Comparison of ENCODE assay signal across 8 cellular contexts in genomic region chr19:52296773-52297600, GRCh38. TPM values are rescaled to one million over a fixed set of nuclear protein-coding genes. Genes with fewer than 3 reads are reported as not detected.
A peak's percentile ranks its signal among the peaks of the same experiment; 100 is the strongest.
DNase-seq lines count a peak whose midpoint lies in the region; ATAC-seq and TF ChIP-seq lines count a peak whose summit lies in the region.

ZNF480 (plus strand) TSS chr19:52297169; CDS start chr19:52300413, 3,244 bp downstream.

- intact Hi-C loops in mammary epithelial cell (cut with micrococcal nuclease): loop anchor here (10.0 kb wide), 1 partner anchor 98 kb away; the partner anchor contains the start of gene ZNF528

- ATAC-seq in HG02885 (IDR thresholded peaks at IDR 0.05; ENCODE audit: poor library complexity, unreplicated experiment) (peak; percentile 56), WTC11 (peak; percentile 91), HG03139 (IDR thresholded peaks at IDR 0.05; ENCODE audit: unreplicated experiment) (no peak)

- DNase-seq in G401 (ENCODE audit: low spot score): peak; percentile 88
- peak; percentile 78 for DNase-seq in NCI-H2196 (lab: John Stamatoyannopoulos, UW; ENCODE audit: unreplicated experiment)
- peak; percentile 70 for DNase-seq in WTC11 (ENCODE audit: low spot score)
- DNase-seq in mammary epithelial cell: peak; percentile 67
- peak; percentile 81 for DNase-seq in iPS-NIHi7 (ENCODE audit: extremely low spot score)

- POLR2A ChIA-PET in WTC11 (lab: Charles Lee): no interaction called here

- in situ Hi-C loops in G401 (cut with HindIII; ENCODE audit: low sequenced_read_pairs): no loop called here
- in situ Hi-C loops in mammary epithelial cell (cut with MboI; ENCODE audit: low sequenced_read_pairs in 2 of 2): no loop called here

- peak within 1 kb of the TSS; percentile 77 for H3K27ac ChIP-seq in mammary epithelial cell (ENCODE audit: insufficient read depth, low read depth, low read length)
- peak within 1 kb of the TSS; percentile 36 to 98 (median 91) for H3K27ac ChIP-seq in skin epidermis

- peak within 1 kb of the TSS; percentile 75 for H3K4me2 ChIP-seq in mammary epithelial cell (ENCODE audit: insufficient read depth, low read depth, low read length)

- dilution Hi-C loops in mammary epithelial cell (cut with HindIII; ENCODE audit: low sequenced_read_pairs): no loop called here

- H3K4me1 ChIP-seq in mammary epithelial cell (ENCODE audit: insufficient read depth, low read length): peaks cover 4% of the 10 kb centered on the region

- H3K36me3 Mint-ChIP-seq in WTC11: peaks cover 38% of the 10 kb centered on the region

- CTCF ChIA-PET in WTC11 (lab: Charles Lee) (interaction anchor here (1.0 kb wide), 1 partner anchor 54 kb away, joined by 3 read pairs; no protein-coding TSS in a partner anchor), mammary epithelial cell (lab: Charles Lee; ENCODE audit: low non-redundant PET) (no interaction called here)

- peak within 1 kb of the TSS; percentile 59 to 90 (median 85) for H3K4me3 ChIP-seq in mammary epithelial cell (replicated peaks in 1 of 3; ENCODE audit: insufficient read depth in 1 of 3, low read depth in 2 of 3, low read length in 3 of 3)
- H3K4me3 ChIP-seq in skin epidermis: peak within 1 kb of the TSS; percentile 69 to 89 (median 81)

- H3K36me3 ChIP-seq in mammary epithelial cell (ENCODE audit: insufficient read depth, low read length): peaks cover 8% of the 10 kb centered on the region

- H3K4me3 Mint-ChIP-seq in WTC11: peak within 1 kb of the TSS; percentile 89

- BruUV-seq in mammary epithelial cell (replicated peaks; lab: Mats Ljungman, UMichigan): TSS peak; percentile 57

- H4K20me1 ChIP-seq in mammary epithelial cell (ENCODE audit: insufficient read depth, low read length): no peaks in the 10 kb centered on the region

- H2AFZ ChIP-seq in mammary epithelial cell (ENCODE audit: low read depth, low read length): peak within 1 kb of the TSS; percentile 99

- peaks cover 10% of the 10 kb centered on the region; the same call in 1 of the 2 replicates for H3K9me3 Mint-ChIP-seq in WTC11

- H3K27me3 Mint-ChIP-seq in WTC11 (ENCODE audit: low read depth): no peaks in the 10 kb centered on the region

- peaks cover 12% of the 10 kb centered on the region for H3K9me3 ChIP-seq in mammary epithelial cell (replicated peaks; ENCODE audit: insufficient read depth, low read length)

- peaks cover 8% of the 10 kb centered on the region for H3K79me2 ChIP-seq in mammary epithelial cell (ENCODE audit: insufficient read depth, low read length)

- no peaks in the 10 kb centered on the region for H3K27me3 ChIP-seq in mammary epithelial cell (ENCODE audit: insufficient read depth, low read length)

- H3K4me1 Mint-ChIP-seq in WTC11: peaks cover 16% of the 10 kb centered on the region

- 2% methylated on average over 13 of the region's 75 CpGs for WGBS in mammary epithelial cell (ENCODE audit: low coverage, missing lambda C conversion rate)

- peak within 1 kb of the TSS; percentile 63 for H3K27ac Mint-ChIP-seq in WTC11

- TF ChIP-seq CTCF in WTC11 (IDR thresholded peaks at IDR 0.05) (no peak), mammary epithelial cell (conservative IDR thresholded peaks at IDR 0.05 in 1 of 2, IDR thresholded peaks at IDR 0.05 in 1 of 2; ENCODE audit: extremely low read depth in 1 of 2, insufficient read depth in 1 of 2, low read depth in 1 of 2, low read length in 2 of 2) (peak in 1 of 2 donors; percentile 27)

- H3K9ac ChIP-seq in mammary epithelial cell (ENCODE audit: insufficient read depth, low read length): peak within 1 kb of the TSS; percentile 84

TF ChIP-seq in WTC11, 78 proteins besides CTCF, POLR2A, EP300 and RAD21:
- TF ChIP-seq TEAD1 (CRISPR knock-in tag; IDR thresholded peaks at IDR 0.05) (no peak), ATF3 (CRISPR knock-in tag; conservative IDR thresholded peaks at IDR 0.05) (no peak), FOXP1 (CRISPR knock-in tag; IDR thresholded peaks at IDR 0.05; ENCODE audit: borderline replicate concordance) (peak; percentile 22; the same call in 1 of the 2 replicates), PRDM15 (CRISPR knock-in tag; IDR thresholded peaks at IDR 0.05) (peak; percentile 83), SMAD3 (CRISPR knock-in tag; IDR thresholded peaks at IDR 0.05; ENCODE audit: borderline replicate concordance) (0 out of 2 replicates have a peak, but pooled peaks have one; percentile 32), FOXJ3 (CRISPR knock-in tag; IDR thresholded peaks at IDR 0.05; ENCODE audit: borderline replicate concordance) (no peak), NR1H2 (CRISPR knock-in tag; IDR thresholded peaks at IDR 0.05) (no peak), SP1 (CRISPR knock-in tag; conservative IDR thresholded peaks at IDR 0.05) (peak; percentile 50; the same call in 1 of the 2 replicates), ZNF423 (CRISPR knock-in tag; IDR thresholded peaks at IDR 0.05) (no peak), MAX (CRISPR knock-in tag; IDR thresholded peaks at IDR 0.05) (0 out of 2 replicates have a peak, but pooled peaks have one; percentile 25), NR3C1 (CRISPR knock-in tag; conservative IDR thresholded peaks at IDR 0.05; ENCODE audit: low read depth) (no peak), MYBL2 (CRISPR knock-in tag; IDR thresholded peaks at IDR 0.05) (0 out of 2 replicates have a peak, but pooled peaks have one; percentile 41)

RNA-seq across cellular contexts. Expression of gene ZNF480, which starts in this region (rescaled TPM):
- 4.9 and 9.1 TPM in 2 replicates for total RNA-seq in G401 (2014; rRNA removed; shearing (Covaris generic))
- total RNA-seq in WTC11 (2021): 26.4 to 36.0 TPM (median 31.3 TPM) in 3 replicates
- 1 to 10 TPM; 4.2 to 9.8 TPM for total RNA-seq in mammary epithelial cell
- polyA plus RNA-seq in mammary epithelial cell: 3.9 TPM
- 8.0 TPM for polyA minus RNA-seq in mammary epithelial cell
